ENCODE assay signal across 1 cellular context in genomic region chr7:92178928-92179373, GRCh38.
TF ChIP-seq lines count a peak whose summit lies in the region.

Gene LRRD1, minus strand, starts transcription at chr7:92179142. Its CDS starts 13,940 bp downstream, at chr7:92165202.

TF ChIP-seq in HepG2, 621 proteins besides CTCF, POLR2A, EP300 and RAD21 (continued from another document and continues in another):
- TF ChIP-seq KLF11 (CRISPR knock-in tag; IDR thresholded peaks at IDR 0.05) (0 out of 2 replicates have a peak, but pooled peaks have one; percentile 19), IKZF1 (IDR thresholded peaks at IDR 0.05) (no peak), ZFP91 (CRISPR knock-in tag; IDR thresholded peaks at IDR 0.05; ENCODE audit: borderline replicate concordance) (peak; percentile 83; the same call in 1 of the 2 replicates), FOSL2 (CRISPR knock-in tag; IDR thresholded peaks at IDR 0.05) (peak; percentile 40), SNAI1 (CRISPR knock-in tag; IDR thresholded peaks at IDR 0.05; ENCODE audit: borderline replicate concordance) (no peak), HOXA3 (CRISPR knock-in tag; IDR thresholded peaks at IDR 0.05) (peak; percentile 81), SALL2 (CRISPR knock-in tag; IDR thresholded peaks at IDR 0.05) (peak; percentile 87), ZNF7 (CRISPR knock-in tag; IDR thresholded peaks at IDR 0.05) (no peak), DZIP1 (CRISPR knock-in tag; IDR thresholded peaks at IDR 0.05) (0 out of 2 replicates have a peak, but pooled peaks have one; percentile 57), SP1 (IDR thresholded peaks at IDR 0.05) (no peak), SP1 (CRISPR knock-in tag; IDR thresholded peaks at IDR 0.05) (peak; percentile 76), KLF12 (CRISPR knock-in tag; IDR thresholded peaks at IDR 0.05; ENCODE audit: borderline replicate concordance) (peak; percentile 84; the same call in 1 of the 2 replicates), ZNF350 (CRISPR knock-in tag; IDR thresholded peaks at IDR 0.05; ENCODE audit: borderline replicate concordance, low read depth) (peak; percentile 50; the same call in 1 of the 2 replicates), NFYC (CRISPR knock-in tag; IDR thresholded peaks at IDR 0.05) (0 out of 2 replicates have a peak, but pooled peaks have one; percentile 13), TAF1 (CRISPR knock-in tag; IDR thresholded peaks at IDR 0.05) (peak; percentile 32; the same call in 1 of the 2 replicates), ZGPAT (CRISPR knock-in tag; IDR thresholded peaks at IDR 0.05) (peak; percentile 79; the same call in 1 of the 2 replicates), PHF8 (CRISPR knock-in tag; IDR thresholded peaks at IDR 0.05) (peak; percentile 90), EEA1 (CRISPR knock-in tag; IDR thresholded peaks at IDR 0.05; ENCODE audit: borderline replicate concordance) (peak; percentile 60; the same call in 1 of the 2 replicates), ZNF768 (CRISPR knock-in tag; IDR thresholded peaks at IDR 0.05) (peak; percentile 94), THAP11 (CRISPR knock-in tag; IDR thresholded peaks at IDR 0.05) (peak; percentile 50), NKX3-1 (CRISPR knock-in tag; IDR thresholded peaks at IDR 0.05) (peak; percentile 26; the same call in 1 of the 2 replicates), ZFX (CRISPR knock-in tag; IDR thresholded peaks at IDR 0.05; ENCODE audit: low read depth) (peak; percentile 94), BCL6 (CRISPR knock-in tag; IDR thresholded peaks at IDR 0.05) (peak; percentile 58; the same call in 1 of the 2 replicates), SKIL (CRISPR knock-in tag; IDR thresholded peaks at IDR 0.05; ENCODE audit: borderline replicate concordance) (no peak), ZMAT3 (CRISPR knock-in tag; conservative IDR thresholded peaks at IDR 0.05) (peak; percentile 27; the same call in 1 of the 2 replicates), ZNF441 (CRISPR knock-in tag; IDR thresholded peaks at IDR 0.05; ENCODE audit: borderline replicate concordance) (peak; percentile 67; the same call in 1 of the 2 replicates), ZNF770 (CRISPR knock-in tag; IDR thresholded peaks at IDR 0.05) (peak; percentile 43; the same call in 1 of the 2 replicates), ATF7-NPFF (CRISPR knock-in tag; IDR thresholded peaks at IDR 0.05; ENCODE audit: low read depth) (peak; percentile 62; the same call in 1 of the 2 replicates), ZNF234 (CRISPR knock-in tag; conservative IDR thresholded peaks at IDR 0.05) (no peak), NFKB2 (CRISPR knock-in tag; IDR thresholded peaks at IDR 0.05; ENCODE audit: borderline replicate concordance) (peak; percentile 84; the same call in 1 of the 2 replicates), CBFB (CRISPR knock-in tag; IDR thresholded peaks at IDR 0.05) (0 out of 2 replicates have a peak, but pooled peaks have one; percentile 36), ARHGAP35 (CRISPR knock-in tag; IDR thresholded peaks at IDR 0.05; ENCODE audit: borderline replicate concordance) (peak; percentile 48; the same call in 1 of the 2 replicates), SMAD1 (CRISPR knock-in tag; IDR thresholded peaks at IDR 0.05; ENCODE audit: borderline replicate concordance, low read depth) (0 out of 2 replicates have a peak, but pooled peaks have one; percentile 39), PATZ1 (CRISPR knock-in tag; IDR thresholded peaks at IDR 0.05) (no peak; the same call in 1 of the 2 replicates), ZSCAN30 (CRISPR knock-in tag; IDR thresholded peaks at IDR 0.05) (no peak), SRY (CRISPR knock-in tag; IDR thresholded peaks at IDR 0.05) (0 out of 2 replicates have a peak, but pooled peaks have one; percentile 14), RBM39 (IDR thresholded peaks at IDR 0.05; ENCODE audit: low read depth, low read length, poor library complexity, severe bottlenecking) (peak; percentile 67), ZNF691 (CRISPR knock-in tag; IDR thresholded peaks at IDR 0.05; ENCODE audit: borderline replicate concordance, low read depth) (0 out of 2 replicates have a peak, but pooled peaks have one; percentile 49), RARA (CRISPR knock-in tag; IDR thresholded peaks at IDR 0.05) (0 out of 2 replicates have a peak, but pooled peaks have one; percentile 25), NR2C2 (CRISPR knock-in tag; IDR thresholded peaks at IDR 0.05; ENCODE audit: borderline replicate concordance) (0 out of 2 replicates have a peak, but pooled peaks have one; percentile 32), NR2F1 (CRISPR knock-in tag; IDR thresholded peaks at IDR 0.05) (no peak), ZNF543 (CRISPR knock-in tag; IDR thresholded peaks at IDR 0.05) (no peak), POGK (CRISPR knock-in tag; conservative IDR thresholded peaks at IDR 0.05) (peak; percentile 91), MIXL1 (CRISPR knock-in tag; IDR thresholded peaks at IDR 0.05) (no peak), KLF16 (CRISPR knock-in tag; IDR thresholded peaks at IDR 0.05) (peak in 1 of 2 experiments; percentile 75; a peak in 2 of 4 replicates), KLF6 (CRISPR knock-in tag; IDR thresholded peaks at IDR 0.05) (peak; percentile 65; the same call in 1 of the 2 replicates), CBX5 (CRISPR knock-in tag; IDR thresholded peaks at IDR 0.05; ENCODE audit: borderline replicate concordance) (peak; percentile 80; the same call in 1 of the 2 replicates), NRL (CRISPR knock-in tag; IDR thresholded peaks at IDR 0.05; ENCODE audit: borderline replicate concordance) (peak; percentile 77; the same call in 1 of the 2 replicates), TARDBP (CRISPR knock-in tag; IDR thresholded peaks at IDR 0.05) (peak; percentile 70; the same call in 1 of the 2 replicates), ZNF224 (CRISPR knock-in tag; IDR thresholded peaks at IDR 0.05) (0 out of 2 replicates have a peak, but pooled peaks have one; percentile 46)
